Comparison of ENCODE assay signal across 19 cellular contexts in genomic region chr6:148291876-148292275, GRCh38. TPM values are rescaled to one million over a fixed set of nuclear protein-coding genes. Genes with fewer than 3 reads are reported as not detected.
DNase-seq lines count a peak whose midpoint lies in the region; ATAC-seq and TF ChIP-seq lines count a peak whose summit lies in the region.
"Had no signal": no experiment of that assay in that cellular context is flagged by ENCODE, and none has a peak within 500 bp of the region (broad histone marks: within the 10 kb centered on the region; RNA-seq: fewer than 3 reads in every experiment).

No MANE protein-coding gene starts in this region.

- no peak overlapping the region for H3K4me3 ChIP-seq in A673 (ENCODE audit: low read depth, low read length, poor library complexity, severe bottlenecking)
- H3K4me3 ChIP-seq: A549, SJCRH30 had no signal

- TF ChIP-seq CTCF in A673 (conservative IDR thresholded peaks at IDR 0.05; ENCODE audit: low read depth, low read length) = no peak

- H3K27me3 ChIP-seq in A673 (replicated peaks; ENCODE audit: insufficient read depth, low read depth, low read length, poor library complexity) = no peaks in the 10 kb centered on the region
- H3K27me3 ChIP-seq: SJCRH30 had no signal

- intact Hi-C loops in A673 (cut with micrococcal nuclease; ENCODE audit: unreplicated experiment) = no loop called here

- no peaks in the 10 kb centered on the region for H3K4me1 ChIP-seq in A673 (ENCODE audit: insufficient read depth, low read length, poor library complexity, severe bottlenecking)
- H3K4me1 ChIP-seq: A549, SJCRH30 had no signal

- no TSS peak for BruUV-seq in A673 (replicated peaks; lab: Mats Ljungman, UMichigan)

- no peaks in the 10 kb centered on the region for H3K36me3 ChIP-seq in A673 (ENCODE audit: insufficient read depth, low read length, poor library complexity, severe bottlenecking)
- H3K36me3 ChIP-seq: SJCRH30 had no signal

- CTCF ChIA-PET in A673 (lab: Charles Lee) = no interaction called here

- H3K9me3 ChIP-seq in A673 (ENCODE audit: low read depth, low read length, poor library complexity, severe bottlenecking) = no peaks in the 10 kb centered on the region
- H3K9me3 ChIP-seq: A549, SJCRH30 had no signal

- POLR2A ChIA-PET in A673 (lab: Charles Lee; ENCODE audit: low non-redundant PET) = no interaction called here

- DNase-seq in A673 (ENCODE audit: low spot score) = peak; percentile 10
- DNase-seq in EH (ENCODE audit: low read depth) = peak; percentile 90
- DNase-seq in caudate nucleus (lab: John Stamatoyannopoulos, UW) = no peak
- peak; percentile 42 for DNase-seq in fibroblast of peridontal ligament (ENCODE audit: extremely low read depth)
- DNase-seq in MV-4-11 (lab: John Stamatoyannopoulos, UW) = no peak
- no peak for DNase-seq in NCI-H1694 treated with DMSO at 0.1 percent for 48 hours (lab: John Stamatoyannopoulos, UW)
- DNase-seq in activated T-cell treated with anti-CD3 and anti-CD28 coated beads, Interleukin-2, amount 50 U/mL, for 1 hour = no peak
- DNase-seq: DND-41, H9, Karpas-422, NCI-H1048, NCI-H1436 treated with DMSO at 0.1 percent for 48 hours, NCI-H2029 treated with DMSO at 0.1 percent for 48 hours, NCI-H446, NCI-H526 treated with DMSO at 0.1 percent for 48 hours, SJCRH30 had no signal

- ATAC-seq in GM18861 (IDR thresholded peaks at IDR 0.05; ENCODE audit: unreplicated experiment) = no peak
- ATAC-seq: A549, Panc1 had no signal

- no peak overlapping the region for H3K27ac ChIP-seq in A673 (ENCODE audit: low read depth, low read length, poor library complexity, severe bottlenecking)
- peak overlapping the region; percentile 53 for H3K27ac ChIP-seq in caudate nucleus (ENCODE audit: low read depth, low read length)
- H3K27ac ChIP-seq: A549, SJCRH30 had no signal

RNA-seq across cellular contexts. Expression of gene SASH1, which starts 50.8 kb away (rescaled TPM):
- 19.2 and 21.7 TPM in 2 replicates for total RNA-seq in A673 (2021)

Comparison
In these comparisons a context has a peak if more than half of its experiments do, and no peak if none do; other contexts are left out.
1. DNase-seq: peak in A673 (single experiment), EH (single experiment) and fibroblast of peridontal ligament (single experiment); none in caudate nucleus (0 of 61), MV-4-11 (single experiment), NCI-H1694 treated with DMSO at 0.1 percent for 48 hours (single experiment) and activated T-cell treated with anti-CD3 and anti-CD28 coated beads, Interleukin-2, amount 50 U/mL, for 1 hour (single experiment).